In the genomic region with DNA sequence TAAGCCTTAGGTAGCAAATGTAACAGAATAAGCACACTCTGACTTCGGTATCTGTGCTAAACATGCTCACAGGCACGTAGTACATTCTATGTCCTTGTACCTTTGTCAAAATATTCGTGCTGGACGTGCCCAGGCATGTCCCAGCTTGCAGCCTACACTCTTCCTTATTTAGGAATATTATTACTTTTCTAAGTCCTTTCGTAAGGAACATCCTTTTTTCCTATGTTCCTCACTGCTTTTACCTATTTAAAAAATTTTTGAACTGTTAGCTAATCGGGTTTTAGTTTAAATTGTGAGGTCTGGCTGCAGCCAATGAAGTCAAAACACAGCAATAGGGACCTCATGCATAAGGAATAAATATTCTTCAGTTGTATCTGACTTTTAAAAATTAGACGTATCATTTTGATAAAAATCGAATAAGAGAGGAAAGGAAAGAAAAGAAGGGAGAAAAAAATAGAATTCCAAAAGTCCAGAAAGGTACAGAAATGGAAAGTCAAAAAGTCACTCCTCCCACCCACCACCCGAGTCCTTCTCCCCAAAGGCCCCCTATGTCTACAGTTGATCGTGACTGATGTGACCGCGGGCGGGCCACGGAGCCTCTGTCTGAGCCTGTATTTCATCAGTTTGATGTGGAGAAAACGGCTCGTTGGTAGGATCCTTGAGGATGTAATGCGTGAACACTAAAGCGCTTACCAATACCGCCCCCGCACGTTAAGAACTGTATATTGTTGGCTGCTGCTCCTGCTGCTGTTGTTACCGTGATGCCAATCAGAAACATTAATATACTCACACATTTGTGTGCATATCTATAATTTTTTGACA, we compare ENCODE assay signal across 8 cellular contexts.
A peak's percentile ranks its signal among the peaks of the same experiment; 100 is the strongest.
DNase-seq lines count a peak whose midpoint lies in the region; ATAC-seq and TF ChIP-seq lines count a peak whose summit lies in the region.

No MANE protein-coding gene starts in this region.

- peak; percentile 29 for ATAC-seq in GM19467 (IDR thresholded peaks at IDR 0.05; ENCODE audit: unreplicated experiment)
- ATAC-seq in HG03571 (IDR thresholded peaks at IDR 0.05; ENCODE audit: unreplicated experiment) = peak; percentile 27

- H3K9me3 ChIP-seq in neuron (ENCODE audit: low read length) = no peaks in the 10 kb centered on the region

- H3K4me3 ChIP-seq in fibroblast of mammary gland (ENCODE audit: control insufficient read depth, low read depth, low read length) = peak overlapping the region; percentile 44
- H3K4me3 ChIP-seq in neuron (ENCODE audit: low read length) = peak overlapping the region; percentile 54

- peak; percentile 73 for TF ChIP-seq CTCF in C4-2B (conservative IDR thresholded peaks at IDR 0.05)
- TF ChIP-seq CTCF in fibroblast of mammary gland (conservative IDR thresholded peaks at IDR 0.05; ENCODE audit: control insufficient read depth, insufficient read depth, low read depth, low read length) = no peak

- peak; percentile 72 for DNase-seq in activated CD8-positive, alpha-beta memory T cell treated with anti-CD3 and anti-CD28 coated beads for 24 hours
- DNase-seq in fibroblast of mammary gland (ENCODE audit: low read depth) (peak; percentile 91), NCI-H1048 (lab: John Stamatoyannopoulos, UW) (no peak), NCI-H128 (lab: John Stamatoyannopoulos, UW; ENCODE audit: unreplicated experiment) (no peak)

- H3K27me3 ChIP-seq in neuron (ENCODE audit: insufficient read depth, low read length) = no peaks in the 10 kb centered on the region

- peaks cover 19% of the 10 kb centered on the region for H3K4me1 ChIP-seq in neuron (ENCODE audit: insufficient read depth, low read length)

- peak overlapping the region; percentile 73 for H3K27ac ChIP-seq in C4-2B

- H2AFZ ChIP-seq in neuron (ENCODE audit: low read depth, low read length) = peak overlapping the region; percentile 1

- H3K36me3 ChIP-seq in neuron (ENCODE audit: insufficient read depth, low read length) = peaks cover 4% of the 10 kb centered on the region

Comparison
In these comparisons a context has a peak if more than half of its experiments do, and no peak if none do; other contexts are left out.
1. DNase-seq: peak in activated CD8-positive, alpha-beta memory T cell treated with anti-CD3 and anti-CD28 coated beads for 24 hours (single experiment) and fibroblast of mammary gland (single experiment); none in NCI-H1048 (single experiment) and NCI-H128 (single experiment).